Comparison of ENCODE assay signal across 8 cellular contexts in genomic region chr12:31959051-31959700, GRCh38. TPM values are rescaled to one million over a fixed set of nuclear protein-coding genes. Genes with fewer than 3 reads are reported as not detected.
A peak's percentile ranks its signal among the peaks of the same experiment; 100 is the strongest.
DNase-seq lines count a peak whose midpoint lies in the region; ATAC-seq, FAIRE-seq and TF ChIP-seq lines count a peak whose summit lies in the region.

TSS of gene RESF1 (plus strand) at chr12:31959415. CDS start at chr12:31980956, 21,541 bp downstream.

- H4K20me1 ChIP-seq in KMS-11 (ENCODE audit: insufficient read depth) = no peaks in the 10 kb centered on the region

- peak within 1 kb of the TSS; percentile 95 to 100 for H3K4me3 Mint-ChIP-seq in activated T-cell treated with anti-CD3 and anti-CD28 coated beads, Interleukin-2, amount 50 U/mL, for 72 hours

- no peaks in the 10 kb centered on the region for H3K27me3 ChIP-seq in KMS-11 (ENCODE audit: insufficient read depth, low read depth)
- H3K27me3 ChIP-seq in esophagus squamous epithelium = no peaks in the 10 kb centered on the region

- H3K27ac ChIP-seq in KMS-11 = peak within 1 kb of the TSS; percentile 78
- peak within 1 kb of the TSS; percentile 90 to 97 (median 94) for H3K27ac ChIP-seq in esophagus squamous epithelium

- peak; percentile 85 for DNase-seq in DMS79 treated with DMSO at 0.1 percent for 48 hours (lab: John Stamatoyannopoulos, UW)
- peak; percentile 72 for DNase-seq in RCC 7860 (ENCODE audit: low spot score)
- DNase-seq in activated T-cell treated with anti-CD3 and anti-CD28 coated beads, Interleukin-2, amount 50 U/mL, for 72 hours = peak; percentile 89 to 90
- DNase-seq in esophagus squamous epithelium (lab: John Stamatoyannopoulos, UW) = peak; percentile 49
- peak; percentile 90 for DNase-seq in myocyte (ENCODE audit: low read depth)
- peak; percentile 64 to 82 for DNase-seq in stimulated activated CD8-positive, alpha-beta memory T cell treated with anti-CD3 and anti-CD28 coated beads, Interleukin-7, amount 100 ng/mL, for 4 hours (ENCODE audit: low read depth in 2 of 2)

- TF ChIP-seq CTCF in KMS-11 (conservative IDR thresholded peaks at IDR 0.05; ENCODE audit: low read depth, low read length) (no peak), esophagus squamous epithelium (IDR thresholded peaks at IDR 0.05) (peak in 1 of 6 experiments; percentile 14)

- peaks cover 45% of the 10 kb centered on the region for H3K79me2 ChIP-seq in KMS-11 (ENCODE audit: insufficient read depth, low read depth)

- peak; percentile 89 for ATAC-seq in GM21786 (IDR thresholded peaks at IDR 0.05; ENCODE audit: unreplicated experiment)
- ATAC-seq in activated T-cell treated with anti-CD3 and anti-CD28 coated beads, Interleukin-2, amount 50 U/mL, for 72 hours (replicated peaks in 1 of 2) = peak; percentile 88 to 89

- H3K27ac Mint-ChIP-seq in activated T-cell treated with anti-CD3 and anti-CD28 coated beads, Interleukin-2, amount 50 U/mL, for 72 hours = peak within 1 kb of the TSS; percentile 100

- no peak for FAIRE-seq in RCC 7860 (lab: Jason Lieb, UNC)

- H3K36me3 ChIP-seq in KMS-11 (ENCODE audit: insufficient read depth) (peaks cover 6% of the 10 kb centered on the region; the same call in 1 of the 2 replicates), esophagus squamous epithelium (peaks cover 0 to 29% (median 0%) of the 10 kb centered on the region in 3 donors)

- no peaks in the 10 kb centered on the region for H3K9me3 ChIP-seq in esophagus squamous epithelium

- H3K4me1 Mint-ChIP-seq in activated T-cell treated with anti-CD3 and anti-CD28 coated beads, Interleukin-2, amount 50 U/mL, for 72 hours (ENCODE audit: low read depth) = peaks cover 75% of the 10 kb centered on the region

- peaks cover 27 to 49% of the 10 kb centered on the region in 2 donors for H3K36me3 Mint-ChIP-seq in activated T-cell treated with anti-CD3 and anti-CD28 coated beads, Interleukin-2, amount 50 U/mL, for 72 hours (ENCODE audit: insufficient read depth in 2 of 2)

- no peaks in the 10 kb centered on the region for H3K27me3 Mint-ChIP-seq in activated T-cell treated with anti-CD3 and anti-CD28 coated beads, Interleukin-2, amount 50 U/mL, for 72 hours (ENCODE audit: low read depth)

- intact Hi-C loops in esophagus squamous epithelium (cut with DNase I) = no loop called here

- WGBS in esophagus squamous epithelium, 2 donors = 0 to 1% methylated on average over 1 to 7 of the region's 68 CpGs

- H3K9me3 Mint-ChIP-seq in activated T-cell treated with anti-CD3 and anti-CD28 coated beads, Interleukin-2, amount 50 U/mL, for 72 hours = peaks cover 3 to 5% of the 10 kb centered on the region in 2 donors

- no peak within 1 kb of the TSS for H3K4me3 ChIP-seq in KMS-11 (IDR thresholded peaks at IDR 0.05; ENCODE audit: insufficient read depth, low read depth, low read length)
- peak within 1 kb of the TSS; percentile 42 to 86 (median 74) for H3K4me3 ChIP-seq in esophagus squamous epithelium

- TF ChIP-seq POLR2A in esophagus squamous epithelium (IDR thresholded peaks at IDR 0.05) = peak in 3 of 4 donors; percentile 56 to 92 (median 76)

- peak within 1 kb of the TSS; percentile 74 for H3K9ac ChIP-seq in KMS-11

- H3K4me2 ChIP-seq in KMS-11 = peak within 1 kb of the TSS; percentile 91

- H2AFZ ChIP-seq in KMS-11 (ENCODE audit: low read depth) = peak within 1 kb of the TSS; percentile 83

- H3K4me1 ChIP-seq in KMS-11 (ENCODE audit: low read depth, poor library complexity, severe bottlenecking) = peaks cover 31% of the 10 kb centered on the region
- H3K4me1 ChIP-seq in esophagus squamous epithelium = peaks cover 14 to 51% (median 19%) of the 10 kb centered on the region in 3 donors

RNA-seq across cellular contexts. Expression of gene RESF1, which starts in this region (rescaled TPM):
- 100 to 1,000 TPM; 112 to 133 TPM for total RNA-seq in activated T-cell treated with anti-CD3 and anti-CD28 coated beads, Interleukin-2, amount 50 U/mL, for 72 hours
- total RNA-seq in esophagus squamous epithelium (10 to 100 TPM; 25.5 to 54.2 (median 38.7) TPM), myocyte (15.4 and 53.4 TPM in 2 replicates)
- polyA plus RNA-seq in myocyte (2012) = 2.3 TPM
